Comparison of ENCODE assay signal across 11 cellular contexts in genomic region chr7:131778601-131779000, GRCh38.
"Had no signal": no experiment of that assay in that cellular context is flagged by ENCODE, and none has a peak within 500 bp of the region (broad histone marks: within the 10 kb centered on the region; RNA-seq: fewer than 3 reads in every experiment).

No MANE protein-coding gene starts in this region.

- ATAC-seq: GM23338, HCT116 had no signal

- H3K9me3 ChIP-seq: HAP-1 had no signal

- H3K27ac ChIP-seq: GM23248 had no signal

- H3K36me3 ChIP-seq: HAP-1 had no signal

- FAIRE-seq: H1, H54 had no signal

- H3K4me3 ChIP-seq: GM23248, GM23338, HAP-1 had no signal

- DNase-seq: GM23248, GOT3, H7, H9, HCEC 1CT, HFFc6 had no signal
